24 cellular contexts compared by ENCODE assay signal in the genomic region with DNA sequence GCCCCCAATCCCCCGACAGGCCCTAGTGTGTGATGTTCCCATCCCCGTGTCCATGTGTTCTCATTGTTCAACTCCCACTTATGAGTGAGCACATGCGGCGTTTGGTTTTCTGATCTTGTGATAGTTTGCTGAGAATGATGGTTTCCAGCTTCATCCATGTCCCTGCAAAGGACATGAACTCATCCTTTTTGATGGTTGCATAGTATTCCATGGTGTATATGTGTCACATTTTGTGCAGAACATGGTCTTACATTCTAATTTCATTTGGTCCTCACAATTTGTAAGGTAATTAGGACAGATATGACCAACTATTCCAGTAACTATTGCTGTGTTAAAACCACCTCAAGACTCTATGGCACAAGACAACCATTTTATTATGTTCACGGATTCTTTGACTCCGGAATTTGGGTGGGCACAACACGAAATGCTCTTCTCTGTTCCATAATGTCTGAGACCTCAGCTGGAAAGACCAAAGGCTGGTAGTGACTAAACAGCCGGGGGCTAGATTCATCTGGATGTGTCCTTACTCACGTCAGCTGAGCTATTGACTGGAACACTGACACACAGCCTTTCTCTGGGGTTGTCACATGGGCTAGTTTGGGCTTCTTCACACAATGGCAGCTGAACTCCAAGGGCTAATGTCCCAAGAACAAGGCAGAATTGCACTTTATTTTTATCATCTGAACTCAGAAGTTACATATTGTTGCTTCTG.
"Had no signal": no experiment of that assay in that cellular context is flagged by ENCODE, and none has a peak within 500 bp of the region (broad histone marks: within the 10 kb centered on the region; RNA-seq: fewer than 3 reads in every experiment).

No MANE protein-coding gene starts in this region.

- DNase-seq: dermis blood vessel endothelial cell; dorsolateral prefrontal cortex; effector CD4-positive, alpha-beta T cell; effector memory CD4-positive, alpha-beta T cell; erythroblast; esophagus squamous epithelium; foreskin fibroblast; foreskin melanocyte; gastrocnemius medialis; heart left ventricle; immature natural killer cell; islet precursor cell; kidney; left cardiac atrium; left lung; left ventricle myocardium superior; lower lobe of right lung; mesenchymal stem cell; mucosa of descending colon; naive B cell had no signal

- H3K27ac Mint-ChIP-seq: immature natural killer cell, naive B cell had no signal

- H3K4me1 ChIP-seq: gastrocnemius medialis, heart left ventricle, left lung, lower lobe of right lung had no signal

- H3K9me3 Mint-ChIP-seq: mesothelial cell of epicardium had no signal

- H3K36me3 ChIP-seq: esophagus squamous epithelium, gastrocnemius medialis, heart left ventricle, left lung, lower lobe of right lung had no signal

- H3K27ac ChIP-seq: coronary artery, epithelial cell of prostate, esophagus squamous epithelium, gastrocnemius medialis, heart left ventricle, hepatocyte, left lung, lower lobe of right lung had no signal

- H3K4me3 Mint-ChIP-seq: immature natural killer cell, mesothelial cell of epicardium, naive B cell had no signal

- H3K36me3 Mint-ChIP-seq: immature natural killer cell, mesothelial cell of epicardium, naive B cell had no signal

- H3K9me3 ChIP-seq: esophagus squamous epithelium, gastrocnemius medialis, heart left ventricle, left lung, lower lobe of right lung, mucosa of descending colon had no signal

- H3K4me1 Mint-ChIP-seq: immature natural killer cell, naive B cell had no signal

- H3K79me2 ChIP-seq: hepatocyte had no signal

- H2AFZ ChIP-seq: hepatocyte had no signal

- H3K27me3 ChIP-seq: dorsolateral prefrontal cortex, hepatocyte had no signal

- H3K4me3 ChIP-seq: coronary artery, esophagus squamous epithelium, gastrocnemius medialis, heart left ventricle, hepatocyte, left lung, lower lobe of right lung, mucosa of descending colon had no signal

- H3K4me2 ChIP-seq: hepatocyte had no signal
